ENCODE assay signal across 22 cellular contexts in the genomic region with DNA sequence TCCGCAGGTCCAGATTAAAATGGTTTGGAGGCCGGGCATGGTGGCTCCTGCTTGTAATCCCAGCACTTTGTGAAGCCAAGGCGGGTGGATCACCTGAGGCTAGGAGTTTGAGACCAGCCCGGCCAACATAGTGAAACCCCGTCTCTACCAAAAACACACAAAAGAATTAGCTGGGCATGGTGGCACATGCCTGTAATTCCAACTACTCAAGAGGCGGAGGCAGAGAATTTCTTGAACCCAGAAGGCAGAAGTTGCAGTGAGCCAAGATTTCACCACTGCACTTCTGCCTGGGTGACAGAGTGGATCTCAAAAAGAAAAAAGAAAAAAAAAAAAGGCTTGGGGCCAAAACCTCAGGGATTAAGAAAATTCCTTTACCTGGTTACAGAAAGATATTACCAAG. TPM values are rescaled to one million over a fixed set of nuclear protein-coding genes. Genes with fewer than 3 reads are reported as not detected.
DNase-seq lines count a peak whose midpoint lies in the region; ATAC-seq, FAIRE-seq and TF ChIP-seq lines count a peak whose summit lies in the region.
"Had no signal": no experiment of that assay in that cellular context is flagged by ENCODE, and none has a peak within 500 bp of the region (broad histone marks: within the 10 kb centered on the region; RNA-seq: fewer than 3 reads in every experiment).

No MANE protein-coding gene starts in this region.

- no peaks in the 10 kb centered on the region for H4K20me1 ChIP-seq in keratinocyte (ENCODE audit: control insufficient read depth, extremely low read depth, insufficient read depth, low read length)
- H4K20me1 ChIP-seq: BLaER1 had no signal

- peak overlapping the region; percentile 60 for H2AFZ ChIP-seq in keratinocyte (ENCODE audit: control insufficient read depth, low read length)

- no peaks in the 10 kb centered on the region for H3K79me2 ChIP-seq in keratinocyte (ENCODE audit: control insufficient read depth, insufficient read depth, low read length)

- ATAC-seq in GM19463 (IDR thresholded peaks at IDR 0.05; ENCODE audit: unreplicated experiment) (no peak), natural killer cell (no peak)
- ATAC-seq: GM12878 had no signal

- no peaks in the 10 kb centered on the region for H3K9me3 Mint-ChIP-seq in natural killer cell
- H3K9me3 Mint-ChIP-seq: CD14-positive monocyte; CD4-positive, alpha-beta memory T cell had no signal

- H3K36me3 ChIP-seq in NT2/D1 (ENCODE audit: insufficient read depth, insufficient read length, low read length) (no peaks in the 10 kb centered on the region), bronchial epithelial cell (ENCODE audit: control insufficient read depth, insufficient read depth, low read length) (no peaks in the 10 kb centered on the region), keratinocyte (ENCODE audit: control insufficient read depth in 2 of 2, extremely low read depth in 1 of 2, insufficient read depth in 2 of 2, low read length in 2 of 2) (no peaks in the 10 kb centered on the region)
- H3K36me3 ChIP-seq: BLaER1, HAP-1 had no signal

- peaks cover 0 to 9% of the 10 kb centered on the region in 2 donors for H3K4me1 Mint-ChIP-seq in natural killer cell

- DNase-seq in NT2/D1 (ENCODE audit: low read depth, low spot score) = no peak
- DNase-seq in bronchial epithelial cell (ENCODE audit: low read depth) = peak; percentile 54
- DNase-seq in keratinocyte (ENCODE audit: low read depth, low spot score) = no peak
- no peak for DNase-seq in natural killer cell
- DNase-seq in NCI-H226 = no peak
- DNase-seq in NCI-H2029 treated with DMSO at 0.1 percent for 48 hours (lab: John Stamatoyannopoulos, UW) = no peak
- DNase-seq: 8988T; CD4-positive, alpha-beta memory T cell; DMS53; DND-41; EL had no signal

- peaks cover 3% of the 10 kb centered on the region for H3K4me1 ChIP-seq in NT2/D1 (ENCODE audit: insufficient read depth, insufficient read length)
- peaks cover 17% of the 10 kb centered on the region for H3K4me1 ChIP-seq in keratinocyte (ENCODE audit: control insufficient read depth, extremely low read depth, insufficient read depth, low read length)

- intact Hi-C loops in natural killer cell (cut with micrococcal nuclease) = loop anchor here (10.0 kb wide), 1 partner anchor 167 kb away; the partner anchor contains the start of gene VARS2

- H3K4me2 ChIP-seq in keratinocyte (ENCODE audit: control insufficient read depth, extremely low read depth, insufficient read depth, low read depth, low read length) = peak overlapping the region; percentile 58

- H3K9me3 ChIP-seq in NT2/D1 (ENCODE audit: insufficient read depth, low read length) (no peaks in the 10 kb centered on the region), keratinocyte (ENCODE audit: control insufficient read depth, low read depth, low read length) (no peaks in the 10 kb centered on the region)
- H3K9me3 ChIP-seq: BLaER1, HAP-1 had no signal

- H3K9me1 ChIP-seq in keratinocyte (ENCODE audit: control insufficient read depth, extremely low read depth, insufficient read depth, low read length) = no peaks in the 10 kb centered on the region

- no peaks in the 10 kb centered on the region for H3K27me3 ChIP-seq in NT2/D1 (ENCODE audit: insufficient read depth, insufficient read length)
- H3K27me3 ChIP-seq in bronchial epithelial cell (ENCODE audit: control insufficient read depth, insufficient read depth, low read length) = no peaks in the 10 kb centered on the region
- H3K27me3 ChIP-seq in keratinocyte (ENCODE audit: control insufficient read depth, extremely low read depth, insufficient read depth, low read length) = no peaks in the 10 kb centered on the region
- H3K27me3 ChIP-seq: BLaER1 had no signal

- H3K27me3 Mint-ChIP-seq in natural killer cell (ENCODE audit: low read depth in 2 of 2) = peaks cover 4 to 10% of the 10 kb centered on the region in 2 donors

- no peak for FAIRE-seq in bronchial epithelial cell (lab: Jason Lieb, UNC)
- FAIRE-seq in keratinocyte (lab: Jason Lieb, UNC) = no peak
- FAIRE-seq: GM12878 had no signal

- no peak overlapping the region for H3K27ac Mint-ChIP-seq in natural killer cell
- H3K27ac Mint-ChIP-seq: CD14-positive monocyte; CD4-positive, alpha-beta memory T cell had no signal

- H3K27ac ChIP-seq in keratinocyte (ENCODE audit: control insufficient read depth, insufficient read depth, low read length) = no peak overlapping the region
- H3K27ac ChIP-seq: BLaER1, HL-60 had no signal

- H3K9ac ChIP-seq in NT2/D1 (ENCODE audit: insufficient read length, low read depth) = peak overlapping the region; percentile 4
- no peak overlapping the region for H3K9ac ChIP-seq in keratinocyte (ENCODE audit: control insufficient read depth, extremely low read depth, insufficient read depth, low read length)
- H3K9ac ChIP-seq: BLaER1 had no signal

- no peak overlapping the region for H3K4me3 ChIP-seq in NT2/D1 (ENCODE audit: insufficient read length, low read depth)
- H3K4me3 ChIP-seq in bronchial epithelial cell (ENCODE audit: low read depth, low read length) = no peak overlapping the region
- H3K4me3 ChIP-seq in keratinocyte (ENCODE audit: control insufficient read depth in 2 of 3, extremely low read depth in 1 of 3, insufficient read depth in 2 of 3, low read depth in 1 of 3, low read length in 3 of 3) = no peak overlapping the region
- H3K4me3 ChIP-seq: BLaER1, GM12878, HAP-1 had no signal

- no peak for TF ChIP-seq CTCF in bronchial epithelial cell (IDR thresholded peaks at IDR 0.05; ENCODE audit: insufficient read depth, low read length, severe bottlenecking)
- TF ChIP-seq CTCF in keratinocyte (optimal IDR thresholded peaks at IDR 0.05 in 1 of 3, IDR thresholded peaks at IDR 0.05 in 1 of 3, conservative IDR thresholded peaks at IDR 0.05 in 1 of 3; ENCODE audit: extremely low read depth in 1 of 3, insufficient read depth in 2 of 3, low read length in 3 of 3) = no peak
- no peak for TF ChIP-seq CTCF in natural killer cell (IDR thresholded peaks at IDR 0.05)

- no peaks in the 10 kb centered on the region for H3K36me3 Mint-ChIP-seq in natural killer cell
- H3K36me3 Mint-ChIP-seq: CD14-positive monocyte; CD4-positive, alpha-beta memory T cell had no signal

- dilution Hi-C loops in keratinocyte (cut with MboI; ENCODE audit: extremely low pct_ligation_motif_present, low sequenced_read_pairs) = no loop called here

- H3K4me3 Mint-ChIP-seq in natural killer cell = no peak overlapping the region
- H3K4me3 Mint-ChIP-seq: CD14-positive monocyte; CD4-positive, alpha-beta memory T cell had no signal

RNA-seq across cellular contexts. Expression of gene C6orf15, which starts 30.5 kb away (rescaled TPM):
- total RNA-seq in bronchial epithelial cell (0.13 TPM in 1 of 2 replicates, not detected in the other), natural killer cell (not detected)
- polyA plus RNA-seq in keratinocyte = 0.08 to 0.35 TPM (median 0.30 TPM) in 3 replicates
- 3.8 TPM for polyA plus RNA-seq in keratinocyte (2011; ENCODE audit: low read depth)
- polyA plus RNA-seq in keratinocyte (2011; cell fraction: cytosol; rRNA removed) = 0.36 and 0.79 TPM in 2 replicates
- polyA plus RNA-seq in keratinocyte (2011; cell fraction: nucleus; rRNA removed) = 1.1 and 1.9 TPM in 2 replicates
- 0.39 and 17.1 TPM in 2 replicates for polyA plus RNA-seq in keratinocyte (2012; ENCODE audit: low replicate concordance)
- polyA minus RNA-seq in keratinocyte = not detected in 3 replicates
- polyA minus RNA-seq in keratinocyte (2011; cell fraction: cytosol; rRNA and poly(A)+ RNA removed) = not detected
- 1.2 TPM in 1 of 2 replicates, not detected in the other for polyA minus RNA-seq in keratinocyte (2011; cell fraction: nucleus; rRNA and poly(A)+ RNA removed)
- total RNA-seq: A673; CD4-positive, alpha-beta memory T cell; G401; GM12878; H4; HT1080 had no signal
- polyA plus RNA-seq: AG04450; CD14-positive monocyte; CD4-positive, alpha-beta memory T cell; GM12878 had no signal

RNA-seq across cellular contexts. Expression of gene PSORS1C1, which starts 32.7 kb away (rescaled TPM):
- total RNA-seq in bronchial epithelial cell = 5.1 and 6.3 TPM in 2 replicates
- 3.6 to 9.4 TPM (median 5.7 TPM) in 3 replicates for polyA plus RNA-seq in keratinocyte
- 14.3 TPM for polyA plus RNA-seq in keratinocyte (2011; ENCODE audit: low read depth)
- 6.9 and 9.2 TPM in 2 replicates for polyA plus RNA-seq in keratinocyte (2011; cell fraction: cytosol; rRNA removed)
- 15.8 and 28.1 TPM in 2 replicates for polyA plus RNA-seq in keratinocyte (2011; cell fraction: nucleus; rRNA removed)
- polyA plus RNA-seq in keratinocyte (2012; ENCODE audit: low replicate concordance) = 6.0 and 34.2 TPM in 2 replicates
- 7.4 to 41.0 TPM (median 10.7 TPM) in 3 replicates for polyA minus RNA-seq in keratinocyte
- polyA minus RNA-seq in keratinocyte (2011; cell fraction: cytosol; rRNA and poly(A)+ RNA removed) = not detected
- polyA minus RNA-seq in keratinocyte (2011; cell fraction: nucleus; rRNA and poly(A)+ RNA removed) = 6.0 and 6.8 TPM in 2 replicates
- not detected for total RNA-seq in natural killer cell
- total RNA-seq: A673; CD4-positive, alpha-beta memory T cell; G401; GM12878 had no signal
- polyA plus RNA-seq: CD14-positive monocyte had no signal

RNA-seq across cellular contexts. Expression of gene CDSN, which starts 38.4 kb away (rescaled TPM):
- total RNA-seq in bronchial epithelial cell (not detected in 2 replicates), natural killer cell (not detected)
- polyA plus RNA-seq in keratinocyte = 4.0 to 8.3 TPM (median 5.0 TPM) in 3 replicates
- polyA plus RNA-seq in keratinocyte (2011; ENCODE audit: low read depth) = 128 TPM
- polyA plus RNA-seq in keratinocyte (2011; cell fraction: cytosol; rRNA removed) = 3.6 and 7.7 TPM in 2 replicates
- polyA plus RNA-seq in keratinocyte (2011; cell fraction: nucleus; rRNA removed) = 22.1 and 37.1 TPM in 2 replicates
- polyA plus RNA-seq in keratinocyte (2012; ENCODE audit: low replicate concordance) = 10.7 and 646 TPM in 2 replicates
- polyA minus RNA-seq in keratinocyte = 4.0 to 15.3 TPM (median 5.6 TPM) in 3 replicates
- polyA minus RNA-seq in keratinocyte (2011; cell fraction: cytosol; rRNA and poly(A)+ RNA removed) = 7.5 TPM
- polyA minus RNA-seq in keratinocyte (2011; cell fraction: nucleus; rRNA and poly(A)+ RNA removed) = 21.0 and 31.2 TPM in 2 replicates
- total RNA-seq: A673; CD4-positive, alpha-beta memory T cell; G401; GM12878; H4; HT1080 had no signal
- polyA plus RNA-seq: AG04450; CD14-positive monocyte; CD4-positive, alpha-beta memory T cell had no signal

RNA-seq across cellular contexts. Expression of gene PSORS1C2, which starts 57.0 kb away (rescaled TPM):
- total RNA-seq in bronchial epithelial cell (not detected in 2 replicates), natural killer cell (not detected)
- not detected in 3 replicates for polyA plus RNA-seq in keratinocyte
- polyA plus RNA-seq in keratinocyte (2011; ENCODE audit: low read depth) = 1.9 TPM
- polyA plus RNA-seq in keratinocyte (2011; cell fraction: cytosol; rRNA removed) = not detected in 2 replicates
- 0.12 TPM in 1 of 2 replicates, not detected in the other for polyA plus RNA-seq in keratinocyte (2011; cell fraction: nucleus; rRNA removed)
- polyA plus RNA-seq in keratinocyte (2012; ENCODE audit: low replicate concordance) = 0.31 and 15.8 TPM in 2 replicates
- polyA minus RNA-seq in keratinocyte = not detected in 3 replicates
- polyA minus RNA-seq in keratinocyte (2011; cell fraction: cytosol; rRNA and poly(A)+ RNA removed) = not detected
- not detected in 2 replicates for polyA minus RNA-seq in keratinocyte (2011; cell fraction: nucleus; rRNA and poly(A)+ RNA removed)
- total RNA-seq: A673; CD4-positive, alpha-beta memory T cell; G401; GM12878; H4; HT1080 had no signal
- polyA plus RNA-seq: AG04450; CD14-positive monocyte; CD4-positive, alpha-beta memory T cell; GM12878 had no signal
